1 cellular context compared by ENCODE assay signal in the genomic region with DNA sequence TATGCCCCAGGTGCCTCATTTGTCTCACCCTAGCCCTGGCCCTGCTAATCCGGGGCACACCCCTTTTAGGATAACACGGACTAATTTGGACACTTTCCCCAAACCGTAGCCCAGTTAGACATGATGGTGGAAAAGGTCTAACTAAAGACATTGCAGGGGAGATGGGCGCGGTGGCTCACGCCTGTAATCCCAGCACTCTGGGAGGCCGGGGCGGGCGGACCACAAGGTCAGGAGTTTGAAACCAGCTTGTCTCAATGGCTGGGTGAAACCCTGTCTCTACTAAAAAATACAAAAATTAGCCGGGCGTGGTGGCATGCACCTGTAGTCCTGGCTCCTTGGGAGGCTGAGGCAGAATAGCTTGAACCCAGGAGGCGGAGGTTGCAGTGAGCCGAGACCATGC. TPM values are rescaled to one million over a fixed set of nuclear protein-coding genes. Genes with fewer than 3 reads are reported as not detected.
"Had no signal": no experiment of that assay in that cellular context is flagged by ENCODE, and none has a peak within 500 bp of the region (broad histone marks: within the 10 kb centered on the region; RNA-seq: fewer than 3 reads in every experiment).

No MANE protein-coding gene starts in this region.

RNA-seq across cellular contexts. Expression of a gene that starts 23.2 kb away (rescaled TPM):
- total RNA-seq: G401 had no signal
